1 cellular context compared by ENCODE assay signal in the genomic region with DNA sequence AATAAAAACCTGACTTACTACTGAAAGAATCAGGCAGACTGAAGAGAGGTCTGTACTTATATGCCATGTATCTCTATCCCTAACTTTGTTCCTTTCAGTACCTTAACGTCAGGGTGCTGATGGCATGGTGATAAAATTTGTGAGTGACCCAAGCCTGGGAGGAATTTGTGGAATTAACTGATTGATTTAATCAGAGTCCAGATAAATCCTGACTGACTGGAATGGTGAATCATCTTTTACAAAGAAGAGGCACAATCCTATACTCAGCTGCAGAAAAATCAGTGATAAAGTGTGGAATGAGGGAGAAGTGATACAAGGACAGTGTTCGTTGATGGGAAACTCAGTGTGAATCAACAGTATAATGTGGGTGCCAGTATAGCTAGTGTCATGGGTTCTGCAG.
TF ChIP-seq lines count a peak whose summit lies in the region.

No MANE protein-coding gene starts in this region.

TF ChIP-seq in WTC11, 78 proteins besides CTCF, POLR2A, EP300 and RAD21 (continued from another document):
- TF ChIP-seq, protein P1, sequence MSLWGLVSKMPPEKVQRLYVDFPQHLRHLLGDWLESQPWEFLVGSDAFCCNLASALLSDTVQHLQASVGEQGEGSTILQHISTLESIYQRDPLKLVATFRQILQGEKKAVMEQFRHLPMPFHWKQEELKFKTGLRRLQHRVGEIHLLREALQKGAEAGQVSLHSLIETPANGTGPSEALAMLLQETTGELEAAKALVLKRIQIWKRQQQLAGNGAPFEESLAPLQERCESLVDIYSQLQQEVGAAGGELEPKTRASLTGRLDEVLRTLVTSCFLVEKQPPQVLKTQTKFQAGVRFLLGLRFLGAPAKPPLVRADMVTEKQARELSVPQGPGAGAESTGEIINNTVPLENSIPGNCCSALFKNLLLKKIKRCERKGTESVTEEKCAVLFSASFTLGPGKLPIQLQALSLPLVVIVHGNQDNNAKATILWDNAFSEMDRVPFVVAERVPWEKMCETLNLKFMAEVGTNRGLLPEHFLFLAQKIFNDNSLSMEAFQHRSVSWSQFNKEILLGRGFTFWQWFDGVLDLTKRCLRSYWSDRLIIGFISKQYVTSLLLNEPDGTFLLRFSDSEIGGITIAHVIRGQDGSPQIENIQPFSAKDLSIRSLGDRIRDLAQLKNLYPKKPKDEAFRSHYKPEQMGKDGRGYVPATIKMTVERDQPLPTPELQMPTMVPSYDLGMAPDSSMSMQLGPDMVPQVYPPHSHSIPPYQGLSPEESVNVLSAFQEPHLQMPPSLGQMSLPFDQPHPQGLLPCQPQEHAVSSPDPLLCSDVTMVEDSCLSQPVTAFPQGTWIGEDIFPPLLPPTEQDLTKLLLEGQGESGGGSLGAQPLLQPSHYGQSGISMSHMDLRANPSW (CRISPR knock-in tag; conservative IDR thresholded peaks at IDR 0.05; ENCODE audit: low read depth): no peak
- TF ChIP-seq ZNF219 (CRISPR knock-in tag; IDR thresholded peaks at IDR 0.05; ENCODE audit: borderline replicate concordance): no peak
- no peak for TF ChIP-seq ZNF263 (CRISPR knock-in tag; IDR thresholded peaks at IDR 0.05; ENCODE audit: low read depth)
- no peak for TF ChIP-seq ZNF121 (CRISPR knock-in tag; IDR thresholded peaks at IDR 0.05)
- TF ChIP-seq, protein P2, sequence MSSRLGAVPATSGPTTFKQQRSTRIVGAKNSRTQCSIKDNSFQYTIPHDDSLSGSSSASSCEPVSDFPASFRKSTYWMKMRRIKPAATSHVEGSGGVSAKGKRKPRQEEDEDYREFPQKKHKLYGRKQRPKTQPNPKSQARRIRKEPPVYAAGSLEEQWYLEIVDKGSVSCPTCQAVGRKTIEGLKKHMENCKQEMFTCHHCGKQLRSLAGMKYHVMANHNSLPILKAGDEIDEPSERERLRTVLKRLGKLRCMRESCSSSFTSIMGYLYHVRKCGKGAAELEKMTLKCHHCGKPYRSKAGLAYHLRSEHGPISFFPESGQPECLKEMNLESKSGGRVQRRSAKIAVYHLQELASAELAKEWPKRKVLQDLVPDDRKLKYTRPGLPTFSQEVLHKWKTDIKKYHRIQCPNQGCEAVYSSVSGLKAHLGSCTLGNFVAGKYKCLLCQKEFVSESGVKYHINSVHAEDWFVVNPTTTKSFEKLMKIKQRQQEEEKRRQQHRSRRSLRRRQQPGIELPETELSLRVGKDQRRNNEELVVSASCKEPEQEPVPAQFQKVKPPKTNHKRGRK (CRISPR knock-in tag; IDR thresholded peaks at IDR 0.05; ENCODE audit: borderline replicate concordance): no peak
- TF ChIP-seq, protein P3, sequence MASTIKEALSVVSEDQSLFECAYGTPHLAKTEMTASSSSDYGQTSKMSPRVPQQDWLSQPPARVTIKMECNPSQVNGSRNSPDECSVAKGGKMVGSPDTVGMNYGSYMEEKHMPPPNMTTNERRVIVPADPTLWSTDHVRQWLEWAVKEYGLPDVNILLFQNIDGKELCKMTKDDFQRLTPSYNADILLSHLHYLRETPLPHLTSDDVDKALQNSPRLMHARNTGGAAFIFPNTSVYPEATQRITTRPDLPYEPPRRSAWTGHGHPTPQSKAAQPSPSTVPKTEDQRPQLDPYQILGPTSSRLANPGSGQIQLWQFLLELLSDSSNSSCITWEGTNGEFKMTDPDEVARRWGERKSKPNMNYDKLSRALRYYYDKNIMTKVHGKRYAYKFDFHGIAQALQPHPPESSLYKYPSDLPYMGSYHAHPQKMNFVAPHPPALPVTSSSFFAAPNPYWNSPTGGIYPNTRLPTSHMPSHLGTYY (CRISPR knock-in tag; IDR thresholded peaks at IDR 0.05): no peak
